In the genomic region with DNA sequence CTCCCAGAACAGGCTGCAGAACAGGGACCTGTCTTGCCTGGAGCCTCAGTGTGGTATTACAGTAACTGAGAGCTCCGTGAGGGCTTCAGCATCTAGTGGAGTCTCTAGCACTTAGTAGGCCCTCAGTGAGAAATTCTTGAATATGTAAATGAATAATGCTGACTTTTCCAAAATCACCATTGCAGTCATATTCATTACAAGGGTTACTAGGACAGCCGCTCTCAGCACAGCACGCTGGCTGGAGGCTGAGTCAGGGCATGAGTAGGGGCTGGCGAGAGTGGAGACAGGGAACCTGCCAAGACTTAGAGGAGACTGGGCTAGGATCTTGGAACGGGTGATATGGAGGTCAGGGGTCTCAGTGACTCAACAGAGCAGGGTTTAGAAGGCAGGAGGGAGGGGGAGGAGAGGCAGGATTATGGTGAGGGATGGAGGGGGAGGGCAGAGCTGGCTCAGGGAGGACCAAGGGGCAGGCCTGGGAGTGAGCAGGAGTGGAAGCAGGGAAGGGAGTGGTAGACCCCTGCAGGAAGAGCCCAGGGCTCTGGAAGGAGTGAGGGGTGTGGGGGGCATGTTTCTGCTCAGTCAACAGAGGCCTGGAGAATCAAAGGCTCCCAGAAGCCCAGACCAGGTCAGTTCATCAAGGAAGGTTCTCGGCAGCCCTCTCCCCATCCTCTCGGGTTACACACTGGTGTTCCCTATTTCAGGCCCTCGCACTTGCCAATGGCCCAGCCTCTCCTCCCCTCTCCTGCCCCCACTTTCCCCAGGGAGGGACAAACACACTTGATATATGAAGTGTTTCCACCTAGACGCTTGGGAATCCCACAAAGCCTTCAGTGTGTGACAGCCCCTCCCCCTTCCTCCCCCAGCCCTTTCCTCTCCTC, we compare ENCODE assay signal across 10 cellular contexts. TPM values are rescaled to one million over a fixed set of nuclear protein-coding genes. Genes with fewer than 3 reads are reported as not detected.
A peak's percentile ranks its signal among the peaks of the same experiment; 100 is the strongest.
DNase-seq lines count a peak whose midpoint lies in the region; ATAC-seq, FAIRE-seq and TF ChIP-seq lines count a peak whose summit lies in the region.
"Had no signal": no experiment of that assay in that cellular context is flagged by ENCODE, and none has a peak within 500 bp of the region (broad histone marks: within the 10 kb centered on the region; RNA-seq: fewer than 3 reads in every experiment).

No MANE protein-coding gene starts in this region.

- H3K4me1 Mint-ChIP-seq in activated T-helper 17 cell treated with anti-CD3 and anti-CD28 coated beads, Interleukin-2, amount 50 U/mL, for 72 hours = no peaks in the 10 kb centered on the region

- POLR2A ChIA-PET in HepG2 (lab: Yijun Ruan, JAX) = no interaction called here

- no peaks in the 10 kb centered on the region for H3K9me3 Mint-ChIP-seq in activated T-helper 17 cell treated with anti-CD3 and anti-CD28 coated beads, Interleukin-2, amount 50 U/mL, for 72 hours
- H3K9me3 Mint-ChIP-seq: CD8-positive, alpha-beta T cell had no signal

- H3K4me3 ChIP-seq in body of pancreas = no peak overlapping the region
- H3K4me3 ChIP-seq in HepG2 (replicated peaks in 1 of 3; ENCODE audit: insufficient read depth in 1 of 3, low read depth in 2 of 3, low read length in 3 of 3) = no peak overlapping the region
- H3K4me3 ChIP-seq in uterus = no peak overlapping the region
- H3K4me3 ChIP-seq: dorsolateral prefrontal cortex had no signal

- H3K9ac ChIP-seq in HepG2 (ENCODE audit: insufficient read depth, low read depth, low read length) = no peak overlapping the region

- CTCF ChIA-PET in HepG2 (lab: Yijun Ruan, JAX; ENCODE audit: low intra/inter-chr PET ratio, low total read pairs) = no interaction called here

- H2AFZ ChIP-seq in HepG2 (ENCODE audit: low read length) = no peak overlapping the region

- no peak for TF ChIP-seq CTCF in body of pancreas (IDR thresholded peaks at IDR 0.05)
- no peak for TF ChIP-seq CTCF in HepG2 (CRISPR knock-in tag; IDR thresholded peaks at IDR 0.05)
- no peak for TF ChIP-seq CTCF in uterus (IDR thresholded peaks at IDR 0.05)

- H3K36me3 ChIP-seq in body of pancreas (replicated peaks in 1 of 2; ENCODE audit: insufficient read depth in 1 of 2, low read depth in 2 of 2) (no peaks in the 10 kb centered on the region), HepG2 (replicated peaks in 1 of 2; ENCODE audit: control insufficient read depth in 1 of 2, insufficient read depth in 2 of 2, low read length in 2 of 2) (no peaks in the 10 kb centered on the region), uterus (no peaks in the 10 kb centered on the region)

- H3K27ac Mint-ChIP-seq in activated T-helper 17 cell treated with anti-CD3 and anti-CD28 coated beads, Interleukin-2, amount 50 U/mL, for 72 hours = no peak overlapping the region
- H3K27ac Mint-ChIP-seq: CD8-positive, alpha-beta T cell had no signal

- no peak overlapping the region for H3K4me2 ChIP-seq in HepG2 (ENCODE audit: low read depth, low read length)

- H3K4me1 ChIP-seq in body of pancreas = peaks cover 11% of the 10 kb centered on the region
- no peaks in the 10 kb centered on the region for H3K4me1 ChIP-seq in HepG2 (ENCODE audit: insufficient read depth, low read length)
- H3K4me1 ChIP-seq in uterus = no peaks in the 10 kb centered on the region

- intact Hi-C loops in body of pancreas (cut with DNase I) = no loop called here
- intact Hi-C loops in HepG2 (cut with micrococcal nuclease; ENCODE audit: unreplicated experiment) = no loop called here
- intact Hi-C loops in uterus (cut with DNase I; ENCODE audit: low total_unique reads) = no loop called here

- TF ChIP-seq RAD21 in HepG2 (CRISPR knock-in tag; IDR thresholded peaks at IDR 0.05) = no peak

- no peaks in the 10 kb centered on the region for H3K27me3 ChIP-seq in body of pancreas
- peaks cover 4 to 29% of the 10 kb centered on the region in 2 experiments; a peak in 4 of 5 replicates for H3K27me3 ChIP-seq in HepG2 (ENCODE audit: control insufficient read depth in 1 of 2, insufficient read depth in 2 of 2, low read length in 2 of 2)
- no peaks in the 10 kb centered on the region for H3K27me3 ChIP-seq in uterus

- no peaks in the 10 kb centered on the region for H4K20me1 ChIP-seq in HepG2 (ENCODE audit: insufficient read depth, low read length)

- no TSS peak for BruUV-seq in HepG2 (replicated peaks; lab: Mats Ljungman, UMichigan)

- TF ChIP-seq POLR2A in body of pancreas (IDR thresholded peaks at IDR 0.05) (no peak), HepG2 (IDR thresholded peaks at IDR 0.05; ENCODE audit: insufficient read depth in 1 of 2, low read depth in 2 of 2, low read length in 2 of 2) (no peak), uterus (IDR thresholded peaks at IDR 0.05) (no peak)

- H3K9me3 ChIP-seq in body of pancreas = no peaks in the 10 kb centered on the region
- no peaks in the 10 kb centered on the region for H3K9me3 ChIP-seq in HepG2 (ENCODE audit: low read length)
- H3K9me3 ChIP-seq in uterus = no peaks in the 10 kb centered on the region

- 71 to 84% methylated on average over 9 of the region's 9 CpGs for WGBS in body of pancreas, 2 donors
- 5% methylated on average over 9 of the region's 9 CpGs for WGBS in HepG2 (ENCODE audit: low lambda C conversion rate)

- H3K36me3 Mint-ChIP-seq in activated T-helper 17 cell treated with anti-CD3 and anti-CD28 coated beads, Interleukin-2, amount 50 U/mL, for 72 hours (ENCODE audit: low read depth) = no peaks in the 10 kb centered on the region
- H3K36me3 Mint-ChIP-seq: CD8-positive, alpha-beta T cell had no signal

- H3K27ac ChIP-seq in body of pancreas (no peak overlapping the region), HepG2 (ENCODE audit: extremely low read length, insufficient read depth, low read length) (no peak overlapping the region), uterus (peak overlapping the region in 1 of 2 donors; percentile 64)
- H3K27ac ChIP-seq: dorsolateral prefrontal cortex had no signal

- ATAC-seq in body of pancreas = peak; percentile 55
- ATAC-seq in HepG2 = peak; percentile 38; the same call in 2 of the 3 replicates
- ATAC-seq in activated T-helper 17 cell treated with anti-CD3 and anti-CD28 coated beads, Interleukin-2, amount 50 U/mL, for 72 hours (replicated peaks) = no peak
- no peak for ATAC-seq in HG03095 (IDR thresholded peaks at IDR 0.05; ENCODE audit: unreplicated experiment)
- ATAC-seq in GM18861 (IDR thresholded peaks at IDR 0.05; ENCODE audit: unreplicated experiment) = no peak
- ATAC-seq: CD8-positive, alpha-beta T cell had no signal

- no peaks in the 10 kb centered on the region for H3K79me2 ChIP-seq in HepG2 (ENCODE audit: insufficient read depth, low read length)

- in situ Hi-C loops in HepG2 (cut with HindIII; ENCODE audit: extremely low pct_ligation_motif_present, low pct_unique_long_range_greater_than_20kb) = no loop called here

- H3K27me3 Mint-ChIP-seq in activated T-helper 17 cell treated with anti-CD3 and anti-CD28 coated beads, Interleukin-2, amount 50 U/mL, for 72 hours = peaks cover 11% of the 10 kb centered on the region

- H3K4me3 Mint-ChIP-seq in activated T-helper 17 cell treated with anti-CD3 and anti-CD28 coated beads, Interleukin-2, amount 50 U/mL, for 72 hours = no peak overlapping the region
- H3K4me3 Mint-ChIP-seq: CD8-positive, alpha-beta T cell had no signal

- TF ChIP-seq EP300 in HepG2 (IDR thresholded peaks at IDR 0.05; ENCODE audit: low read depth in 2 of 2, low read length in 2 of 2) (no peak), HepG2 (CRISPR knock-in tag; IDR thresholded peaks at IDR 0.05; ENCODE audit: borderline replicate concordance) (no peak)

- peak; percentile 47 for DNase-seq in NCI-H510A (lab: John Stamatoyannopoulos, UW)
- DNase-seq in NCI-H510A treated with DMSO at 0.1 percent for 48 hours (lab: John Stamatoyannopoulos, UW) = no peak
- DNase-seq in body of pancreas = peak; percentile 20 to 63 (median 29)
- no peak for DNase-seq in HepG2 (ENCODE audit: low spot score)
- DNase-seq in uterus = peak; percentile 85 to 89
- DNase-seq: CD8-positive, alpha-beta T cell had no signal

- FAIRE-seq in HepG2 (lab: Jason Lieb, UNC) = no peak

RNA-seq across cellular contexts. Expression of gene FZD2, which starts 42.3 kb away (rescaled TPM):
- total RNA-seq in body of pancreas (under 1 TPM in 1 of 2 donors, not detected in 1; 0.52 TPM), HepG2 (2016; rRNA removed; fragmentation: Illumina TruSeq; extraction: Trizol) (0.13 TPM in 1 of 2 replicates, not detected in the other), uterus (10 to 100 TPM in 2 of 4 donors, 1 to 10 TPM in 1, under 1 TPM in 1; 0.26 to 22.8 (median 9.0) TPM)
- total RNA-seq in HepG2 (2016; cell fraction: cytosol; rRNA removed; fragmentation: Illumina TruSeq; extraction: Trizol; ENCODE audit: low read depth) = not detected in 2 replicates
- total RNA-seq in HepG2 (2016; cell fraction: insoluble cytoplasmic fraction; rRNA removed; fragmentation: Illumina TruSeq; extraction: Trizol) = 0.06 TPM in 1 of 2 replicates, not detected in the other
- 0.06 TPM in 1 of 2 replicates, not detected in the other for total RNA-seq in HepG2 (2016; cell fraction: membrane; rRNA removed; fragmentation: Illumina TruSeq; extraction: Trizol)
- not detected in 2 replicates for total RNA-seq in HepG2 (2016; cell fraction: nucleus; rRNA removed; fragmentation: Illumina TruSeq; extraction: Trizol)
- polyA plus RNA-seq in HepG2 (2011; rRNA removed) = 0.07 and 0.10 TPM in 2 replicates
- 0.08 and 0.12 TPM in 2 replicates for polyA plus RNA-seq in HepG2 (2011; cell fraction: cytosol; rRNA removed)
- 0.06 TPM in 1 of 2 replicates, not detected in the other for polyA plus RNA-seq in HepG2 (2011; cell fraction: nucleus; rRNA removed)
- not detected in 2 replicates for polyA plus RNA-seq in HepG2 (2012)
- polyA plus RNA-seq in HepG2 (2016; cell fraction: cytosol; fragmentation: Illumina TruSeq; extraction: Trizol; ENCODE audit: low read depth) = not detected in 2 replicates
- not detected in 2 replicates for polyA plus RNA-seq in HepG2 (2016; cell fraction: insoluble cytoplasmic fraction; fragmentation: Illumina TruSeq; extraction: Trizol; ENCODE audit: low read depth)
- not detected in 2 replicates for polyA plus RNA-seq in HepG2 (2016; cell fraction: membrane; fragmentation: Illumina TruSeq; extraction: Trizol; ENCODE audit: low read depth)
- not detected in 2 replicates for polyA plus RNA-seq in HepG2 (2016; cell fraction: nucleus; fragmentation: Illumina TruSeq; extraction: Trizol; ENCODE audit: insufficient read depth, low read depth)
- polyA minus RNA-seq in HepG2 (2011; rRNA and poly(A)+ RNA removed; ENCODE audit: low replicate concordance) = 0.26 and 17.3 TPM in 2 replicates
- 0.35 TPM in 1 of 2 replicates, not detected in the other for polyA minus RNA-seq in HepG2 (2011; cell fraction: cytosol; rRNA and poly(A)+ RNA removed)
- polyA minus RNA-seq in HepG2 (2011; cell fraction: nucleus; rRNA and poly(A)+ RNA removed) = not detected in 2 replicates
- total RNA-seq in activated T-helper 17 cell treated with anti-CD3 and anti-CD28 coated beads, Interleukin-2, amount 50 U/mL, for 72 hours = not detected
- total RNA-seq: CD8-positive, alpha-beta T cell had no signal

RNA-seq across cellular contexts. Expression of gene MEIOC, which starts 56.7 kb away (rescaled TPM):
- total RNA-seq in body of pancreas = not detected
- 0.07 and 0.15 TPM in 2 replicates for total RNA-seq in HepG2 (2016; rRNA removed; fragmentation: Illumina TruSeq; extraction: Trizol)
- total RNA-seq in HepG2 (2016; cell fraction: cytosol; rRNA removed; fragmentation: Illumina TruSeq; extraction: Trizol; ENCODE audit: low read depth) = 0.10 TPM in 1 of 2 replicates, not detected in the other
- 0.13 TPM in 1 of 2 replicates, not detected in the other for total RNA-seq in HepG2 (2016; cell fraction: insoluble cytoplasmic fraction; rRNA removed; fragmentation: Illumina TruSeq; extraction: Trizol)
- total RNA-seq in HepG2 (2016; cell fraction: membrane; rRNA removed; fragmentation: Illumina TruSeq; extraction: Trizol) = not detected in 2 replicates
- total RNA-seq in HepG2 (2016; cell fraction: nucleus; rRNA removed; fragmentation: Illumina TruSeq; extraction: Trizol) = not detected in 2 replicates
- 0.04 TPM in 1 of 2 replicates, not detected in the other for polyA plus RNA-seq in HepG2 (2011; rRNA removed)
- polyA plus RNA-seq in HepG2 (2011; cell fraction: cytosol; rRNA removed) = 0.06 and 0.09 TPM in 2 replicates
- 0.17 and 0.21 TPM in 2 replicates for polyA plus RNA-seq in HepG2 (2011; cell fraction: nucleus; rRNA removed)
- polyA plus RNA-seq in HepG2 (2012) = 0.27 and 0.53 TPM in 2 replicates
- polyA plus RNA-seq in HepG2 (2016; cell fraction: cytosol; fragmentation: Illumina TruSeq; extraction: Trizol; ENCODE audit: low read depth) = 0.08 and 0.09 TPM in 2 replicates
- polyA plus RNA-seq in HepG2 (2016; cell fraction: insoluble cytoplasmic fraction; fragmentation: Illumina TruSeq; extraction: Trizol; ENCODE audit: low read depth) = 0.19 TPM in 1 of 2 replicates, not detected in the other
- polyA plus RNA-seq in HepG2 (2016; cell fraction: membrane; fragmentation: Illumina TruSeq; extraction: Trizol; ENCODE audit: low read depth) = 0.08 and 0.23 TPM in 2 replicates
- polyA plus RNA-seq in HepG2 (2016; cell fraction: nucleus; fragmentation: Illumina TruSeq; extraction: Trizol; ENCODE audit: insufficient read depth, low read depth) = 0.19 TPM in 1 of 2 replicates, not detected in the other
- polyA minus RNA-seq in HepG2 (2011; rRNA and poly(A)+ RNA removed; ENCODE audit: low replicate concordance) = 0.14 TPM in 1 of 2 replicates, not detected in the other
- polyA minus RNA-seq in HepG2 (2011; cell fraction: cytosol; rRNA and poly(A)+ RNA removed) = not detected in 2 replicates
- polyA minus RNA-seq in HepG2 (2011; cell fraction: nucleus; rRNA and poly(A)+ RNA removed) = 0.13 and 0.37 TPM in 2 replicates
- under 1 TPM in 1 of 4 donors, not detected in 3; 0.28 TPM for total RNA-seq in uterus
- total RNA-seq in activated T-helper 17 cell treated with anti-CD3 and anti-CD28 coated beads, Interleukin-2, amount 50 U/mL, for 72 hours = under 1 TPM in 1 of 2 donors, not detected in 1; 0.58 TPM
- total RNA-seq: CD8-positive, alpha-beta T cell had no signal

Comparison
In these comparisons a context has a peak if more than half of its experiments do, and no peak if none do; other contexts are left out.
1. DNase-seq: peak in NCI-H510A (single experiment), body of pancreas (4 of 4) and uterus (2 of 2); none in NCI-H510A treated with DMSO at 0.1 percent for 48 hours (single experiment) and HepG2 (single experiment).
2. ATAC-seq: peak in body of pancreas (single experiment) and HepG2 (single experiment); none in activated T-helper 17 cell treated with anti-CD3 and anti-CD28 coated beads, Interleukin-2, amount 50 U/mL, for 72 hours (single experiment), HG03095 (single experiment) and GM18861 (single experiment).